ENCODE assay signal across 25 cellular contexts in genomic region chr18:74715306-74715705, GRCh38.
DNase-seq lines count a peak whose midpoint lies in the region.
"Had no signal": no experiment of that assay in that cellular context is flagged by ENCODE, and none has a peak within 500 bp of the region (broad histone marks: within the 10 kb centered on the region; RNA-seq: fewer than 3 reads in every experiment).

No MANE protein-coding gene starts in this region.

- peak; percentile 52 for DNase-seq in NCI-H146 (lab: John Stamatoyannopoulos, UW)
- no peak for DNase-seq in NCI-H146 treated with DMSO at 0.1 percent for 48 hours (lab: John Stamatoyannopoulos, UW; ENCODE audit: unreplicated experiment)
- DNase-seq in superior temporal gyrus (ENCODE audit: extremely low spot score): peak; percentile 64
- DNase-seq in NCI-H128 (lab: John Stamatoyannopoulos, UW; ENCODE audit: unreplicated experiment): no peak
- no peak for DNase-seq in DMS153 (lab: John Stamatoyannopoulos, UW)
- DNase-seq in NCI-H2107 (lab: John Stamatoyannopoulos, UW): no peak
- DNase-seq: activated CD4-positive, alpha-beta memory T cell treated with anti-CD3 and anti-CD28 coated beads, Interleukin-2, amount 10 ng/mL, durations not matched to agents 7 days and 5 days; aorta; Caco-2; DMS79 treated with DMSO at 0.1 percent for 48 hours; effector CD4-positive, alpha-beta T cell; GDM1; heart left ventricle; Kasumi-1; kidney glomerular epithelial cell; naive thymus-derived CD8-positive, alpha-beta T cell; NCI-H1694; Right ventricle myocardium superior; small intestine; stimulated activated naive CD4-positive, alpha-beta T cell treated with Interleukin-2 at 50 U/mL for 16 hours; testis had no signal

- H3K9ac ChIP-seq in endocrine pancreas (ENCODE audit: control insufficient read depth, insufficient read depth, low read length): no peak overlapping the region

- 94 to 98% methylated on average over 5 to 6 of the region's 7 CpGs for WGBS in mesodermal cell (ENCODE audit: insufficient coverage in 2 of 2), 2 experiments

- peak overlapping the region; percentile 31 for H3K27ac ChIP-seq in mesodermal cell (ENCODE audit: low read depth, low read length, severe bottlenecking)
- H3K27ac ChIP-seq: 22Rv1, C4-2B, heart left ventricle, testis had no signal

- H3K9me3 ChIP-seq in endocrine pancreas (ENCODE audit: control insufficient read depth, low read length): no peaks in the 10 kb centered on the region
- no peaks in the 10 kb centered on the region for H3K9me3 ChIP-seq in mesodermal cell (ENCODE audit: control insufficient read depth, low read length)
- H3K9me3 ChIP-seq: Caco-2, testis had no signal

- no peaks in the 10 kb centered on the region for H3K36me3 ChIP-seq in endocrine pancreas (ENCODE audit: control insufficient read depth, insufficient read depth, low read length)
- no peaks in the 10 kb centered on the region for H3K36me3 ChIP-seq in mesodermal cell (ENCODE audit: control insufficient read depth, insufficient read depth, low read length)
- H3K36me3 ChIP-seq: heart left ventricle had no signal

- H3K27me3 ChIP-seq in endocrine pancreas (ENCODE audit: control insufficient read depth, insufficient read depth, low read length): no peaks in the 10 kb centered on the region
- H3K27me3 ChIP-seq: heart left ventricle, testis had no signal

- H3K4me3 ChIP-seq in endocrine pancreas (ENCODE audit: control insufficient read depth, insufficient read depth, low read length) (peak overlapping the region; percentile 88), mesodermal cell (ENCODE audit: extremely low read depth, insufficient read depth, low read length, poor library complexity, severe bottlenecking) (no peak overlapping the region)
- H3K4me3 ChIP-seq: heart left ventricle, testis had no signal

- H3K4me1 ChIP-seq in endocrine pancreas (ENCODE audit: control insufficient read depth, insufficient read depth, low read length) (peaks cover 31% of the 10 kb centered on the region), mesodermal cell (ENCODE audit: control insufficient read depth, insufficient read depth, low read length, poor library complexity, severe bottlenecking) (no peaks in the 10 kb centered on the region)
- H3K4me1 ChIP-seq: Caco-2, heart left ventricle, testis had no signal

Comparison
In these comparisons a context has a peak if more than half of its experiments do, and no peak if none do; other contexts are left out.
1. DNase-seq: peak in NCI-H146 (single experiment) and superior temporal gyrus (single experiment); none in NCI-H146 treated with DMSO at 0.1 percent for 48 hours (single experiment), NCI-H128 (single experiment), DMS153 (single experiment) and NCI-H2107 (single experiment).